9 cellular contexts compared by ENCODE assay signal in genomic region chr16:49556252-49557069, GRCh38.
DNase-seq lines count a peak whose midpoint lies in the region; ATAC-seq and TF ChIP-seq lines count a peak whose summit lies in the region.
"Had no signal": no experiment of that assay in that cellular context is flagged by ENCODE, and none has a peak within 500 bp of the region (broad histone marks: within the 10 kb centered on the region; RNA-seq: fewer than 3 reads in every experiment).

No MANE protein-coding gene starts in this region.

- H4K20me1 ChIP-seq in OCI-LY3 (ENCODE audit: insufficient read depth, low read length) = no peaks in the 10 kb centered on the region

- TF ChIP-seq CTCF in OCI-LY3 (IDR thresholded peaks at IDR 0.05; ENCODE audit: low read depth, low read length) (peak; percentile 34), foreskin fibroblast (IDR thresholded peaks at IDR 0.05; ENCODE audit: low read depth, low read length) (peak; percentile 7), stomach (IDR thresholded peaks at IDR 0.05) (peak in 4 of 7 experiments; percentile 18 to 42 (median 38))

- H3K27me3 ChIP-seq in OCI-LY3 (ENCODE audit: low read depth, low read length) = peaks cover 41% of the 10 kb centered on the region
- H3K27me3 ChIP-seq in stomach = no peaks in the 10 kb centered on the region

- H3K4me2 ChIP-seq in OCI-LY3 (ENCODE audit: low read length) = no peak overlapping the region

- no peak overlapping the region for H2AFZ ChIP-seq in OCI-LY3 (ENCODE audit: low read depth, low read length)

- H3K9ac ChIP-seq in OCI-LY3 (ENCODE audit: low read length) = no peak overlapping the region

- H3K79me2 ChIP-seq in OCI-LY3 (ENCODE audit: low read length) = no peaks in the 10 kb centered on the region

- TF ChIP-seq POLR2A in stomach (IDR thresholded peaks at IDR 0.05) = no peak

- no peaks in the 10 kb centered on the region for H3K9me3 ChIP-seq in OCI-LY3 (ENCODE audit: insufficient read depth, low read length)
- H3K9me3 ChIP-seq in stomach = no peaks in the 10 kb centered on the region

- H3K4me1 ChIP-seq in OCI-LY3 (ENCODE audit: low read length) (no peaks in the 10 kb centered on the region), stomach (peaks cover 0 to 10% (median 7%) of the 10 kb centered on the region in 4 donors)

- H3K27ac ChIP-seq in OCI-LY3 (ENCODE audit: low read length) = no peak overlapping the region
- H3K27ac ChIP-seq in stomach = no peak overlapping the region

- WGBS in stomach, 5 donors = 39 to 52% (median 49%) methylated on average over 9 of the region's 9 CpGs

- intact Hi-C loops in stomach (cut with DNase I; ENCODE audit: low total_unique reads) = no loop called here

- peak; percentile 53 for DNase-seq in NCI-H1436 treated with DMSO at 0.1 percent for 48 hours (lab: John Stamatoyannopoulos, UW)
- DNase-seq in NCI-H1436 (lab: John Stamatoyannopoulos, UW) = no peak
- DNase-seq in foreskin fibroblast = peak; percentile 7 to 38
- DNase-seq in stomach = no peak
- DNase-seq in NCI-H1048 (lab: John Stamatoyannopoulos, UW) = no peak
- no peak for DNase-seq in activated naive CD4-positive, alpha-beta T cell treated with anti-CD3 and anti-CD28 coated beads, Interleukin-2, amount 50 U/mL, for 16 hours
- DNase-seq: CD4-positive, CD25-positive, alpha-beta regulatory T cell had no signal

- no peak for TF ChIP-seq EP300 in stomach (IDR thresholded peaks at IDR 0.05)

- no peak for ATAC-seq in HG02970 (IDR thresholded peaks at IDR 0.05; ENCODE audit: low FRiP score, unreplicated experiment)

- H3K4me3 ChIP-seq in OCI-LY3 (ENCODE audit: low read length) (no peak overlapping the region), foreskin fibroblast (ENCODE audit: low read depth in 1 of 2, low read length in 2 of 2) (no peak overlapping the region), stomach (no peak overlapping the region)

- H3K36me3 ChIP-seq in OCI-LY3 (replicated peaks; ENCODE audit: low read depth, low read length) (no peaks in the 10 kb centered on the region), stomach (no peaks in the 10 kb centered on the region)

Comparison
In these comparisons a context has a peak if more than half of its experiments do, and no peak if none do; other contexts are left out.
1. DNase-seq: peak in NCI-H1436 treated with DMSO at 0.1 percent for 48 hours (single experiment) and foreskin fibroblast (2 of 2); none in NCI-H1436 (single experiment), stomach (single experiment), NCI-H1048 (single experiment) and activated naive CD4-positive, alpha-beta T cell treated with anti-CD3 and anti-CD28 coated beads, Interleukin-2, amount 50 U/mL, for 16 hours (single experiment).
2. Peak in every context shown above with its lines, with median percentiles within 50 percentile points of each other: CTCF ChIP-seq.